ENCODE assay signal across 8 cellular contexts in genomic region chr14:64723691-64724577, GRCh38. TPM values are rescaled to one million over a fixed set of nuclear protein-coding genes. Genes with fewer than 3 reads are reported as not detected.
DNase-seq lines count a peak whose midpoint lies in the region; TF ChIP-seq lines count a peak whose summit lies in the region.

No MANE protein-coding gene starts in this region.

- no peak overlapping the region for H3K14ac ChIP-seq in neuronal stem cell (ENCODE audit: low read length)

- no peak overlapping the region for H3K4me2 ChIP-seq in neuronal stem cell (ENCODE audit: insufficient read depth, low read length, poor library complexity, severe bottlenecking)

- peak overlapping the region; percentile 52 to 84 (median 78) for H3K4me3 Mint-ChIP-seq in CD4-positive, alpha-beta memory T cell

- CTCF ChIA-PET in CD4-positive, alpha-beta memory T cell (lab: Charles Lee; ENCODE audit: partially characterized antibody) = interaction anchor here (1.1 to 8.4 kb wide), 8 partner anchors 17 to 168 kb away, joined by 3 to 67 read pairs (median 5); partner anchors contain the start of gene PLEKHG3

- no peak for TF ChIP-seq CTCF in Peyer's patch (IDR thresholded peaks at IDR 0.05)

- no peak overlapping the region for H2BK120ac ChIP-seq in neuronal stem cell (ENCODE audit: low read depth, low read length)

- peaks cover 20 to 25% of the 10 kb centered on the region in 2 donors for H3K36me3 Mint-ChIP-seq in CD4-positive, alpha-beta memory T cell

- H3K27me3 Mint-ChIP-seq in CD4-positive, alpha-beta memory T cell = no peaks in the 10 kb centered on the region

- intact Hi-C loops in CD4-positive, alpha-beta memory T cell (cut with micrococcal nuclease) = loop anchor here (1.0 to 5.0 kb wide), 3 partner anchors 16 to 52 kb away; no protein-coding TSS in a partner anchor

- peak overlapping the region; percentile 11 for H3K18ac ChIP-seq in neuronal stem cell (ENCODE audit: low read length)

- no peak overlapping the region for H2AFZ ChIP-seq in neuronal stem cell (ENCODE audit: low read length)

- H3K4me3 ChIP-seq in CD4-positive, alpha-beta memory T cell (ENCODE audit: low read length in 2 of 2) = peak overlapping the region in 1 of 2 donors; percentile 20
- H3K4me3 ChIP-seq in Peyer's patch (no peak overlapping the region), neuronal stem cell (ENCODE audit: low read length in 2 of 2) (no peak overlapping the region)

- H2BK15ac ChIP-seq in neuronal stem cell (ENCODE audit: low read length) = no peak overlapping the region

- H3K9ac ChIP-seq in neuronal stem cell (ENCODE audit: low read depth, low read length, poor library complexity) = no peak overlapping the region

- no peak overlapping the region for H4K8ac ChIP-seq in neuronal stem cell (ENCODE audit: low read depth, low read length)

- peak in 1 of 2 donors; percentile 11 for TF ChIP-seq POLR2A in Peyer's patch (IDR thresholded peaks at IDR 0.05)

- no peak overlapping the region for H3K4ac ChIP-seq in neuronal stem cell (ENCODE audit: low read length)

- no peak overlapping the region for H2AK5ac ChIP-seq in neuronal stem cell (ENCODE audit: low read depth, low read length)

- H3K4me1 ChIP-seq in CD4-positive, alpha-beta memory T cell (ENCODE audit: insufficient read depth, low read length) = peaks cover 100% of the 10 kb centered on the region
- H3K4me1 ChIP-seq in Peyer's patch = peaks cover 0 to 75% (median 16%) of the 10 kb centered on the region in 4 donors
- H3K4me1 ChIP-seq in neuronal stem cell (ENCODE audit: control insufficient read depth in 2 of 2, insufficient read depth in 1 of 2, low read depth in 1 of 2, low read length in 2 of 2) = peaks cover 5 to 56% of the 10 kb centered on the region in 2 donors

- peaks cover 25% of the 10 kb centered on the region for H3K79me1 ChIP-seq in neuronal stem cell (ENCODE audit: low read depth, low read length)

- peak; percentile 40 to 83 (median 41) for DNase-seq in CD4-positive, alpha-beta memory T cell
- DNase-seq in Peyer's patch = peak in 2 of 3 donors; percentile 48 to 65
- DNase-seq in epithelial cell of prostate (ENCODE audit: low read depth, low spot score) = peak; percentile 66
- no peak for DNase-seq in neuronal stem cell (ENCODE audit: low spot score)
- no peak for DNase-seq in NCI-H2081 treated with DMSO at 0.1 percent for 48 hours (lab: John Stamatoyannopoulos, UW)
- no peak for DNase-seq in NCI-H2196 treated with DMSO at 0.1 percent for 48 hours (lab: John Stamatoyannopoulos, UW; ENCODE audit: unreplicated experiment)
- DNase-seq in stimulated activated CD4-positive, alpha-beta T cell treated with anti-CD3 and anti-CD28 coated beads, Interleukin-4, amount 100 ng/mL, for 4 hours = no peak
- DNase-seq in ureter (ENCODE audit: low spot score) = no peak

- POLR2A ChIA-PET in CD4-positive, alpha-beta memory T cell (lab: Charles Lee; ENCODE audit: partially characterized antibody) = interaction anchor here (0.9 to 15.7 kb wide), 12 partner anchors 7 to 50 kb away, joined by 3 to 469 read pairs (median 16); partner anchors contain the start of gene PLEKHG3

- no peak overlapping the region for H2BK12ac ChIP-seq in neuronal stem cell (ENCODE audit: low read length)

- H3K36me3 ChIP-seq in CD4-positive, alpha-beta memory T cell (ENCODE audit: insufficient read depth, low read length) = peaks cover 10% of the 10 kb centered on the region
- H3K36me3 ChIP-seq in Peyer's patch (peaks cover 0 to 13% (median 0%) of the 10 kb centered on the region in 3 donors), neuronal stem cell (replicated peaks in 1 of 2; ENCODE audit: control insufficient read depth in 2 of 2, insufficient read depth in 2 of 2, low read length in 2 of 2) (peaks cover 16 to 22% of the 10 kb centered on the region in 2 donors)

- no peak overlapping the region for H3K23ac ChIP-seq in neuronal stem cell (ENCODE audit: low read depth, low read length, poor library complexity)

- no CpG with 5 or more reads among the region's 15 CpGs for WGBS in neuronal stem cell (ENCODE audit: extremely low coverage in 2 of 2, insufficient read length in 2 of 2, insufficient replicate concordance in 1 of 2), 2 donors

- H3K9me3 ChIP-seq in CD4-positive, alpha-beta memory T cell (ENCODE audit: control insufficient read depth in 1 of 2, low read length in 2 of 2) = no peaks in the 10 kb centered on the region
- H3K9me3 ChIP-seq in Peyer's patch = no peaks in the 10 kb centered on the region
- H3K9me3 ChIP-seq in neuronal stem cell (replicated peaks in 1 of 2; ENCODE audit: control insufficient read depth in 2 of 2, insufficient read depth in 1 of 2, low read depth in 1 of 2, low read length in 2 of 2) = peaks cover 0 to 3% of the 10 kb centered on the region in 2 donors

- H2BK5ac ChIP-seq in neuronal stem cell (ENCODE audit: low read length) = no peak overlapping the region

- no peaks in the 10 kb centered on the region for H3K9me3 Mint-ChIP-seq in CD4-positive, alpha-beta memory T cell

- peaks cover 77 to 100% (median 89%) of the 10 kb centered on the region in 4 donors for H3K4me1 Mint-ChIP-seq in CD4-positive, alpha-beta memory T cell

- peak overlapping the region; percentile 87 to 97 (median 95) for H3K27ac Mint-ChIP-seq in CD4-positive, alpha-beta memory T cell

- peak overlapping the region; percentile 55 for H3K27ac ChIP-seq in CD4-positive, alpha-beta memory T cell (ENCODE audit: low read depth, low read length)
- H3K27ac ChIP-seq in Peyer's patch (peak overlapping the region in 3 of 4 donors; percentile 14 to 82 (median 22)), epithelial cell of prostate (peak overlapping the region; percentile 94), neuronal stem cell (replicated peaks; ENCODE audit: low read length) (peak overlapping the region; percentile 82)

- H3K27me3 ChIP-seq in CD4-positive, alpha-beta memory T cell (ENCODE audit: insufficient read depth, low read length) = no peaks in the 10 kb centered on the region
- H3K27me3 ChIP-seq in Peyer's patch (no peaks in the 10 kb centered on the region), neuronal stem cell (ENCODE audit: control insufficient read depth in 3 of 3, insufficient read depth in 3 of 3, low read depth in 1 of 3, low read length in 3 of 3) (no peaks in the 10 kb centered on the region)

- no peak overlapping the region for H4K91ac ChIP-seq in neuronal stem cell (ENCODE audit: low read depth, low read length, poor library complexity)

RNA-seq across cellular contexts. Expression of gene PLEKHG3, which starts 19.7 kb away (rescaled TPM):
- 10 to 100 TPM; 53.3 to 56.5 TPM for total RNA-seq in CD4-positive, alpha-beta memory T cell
- 10 to 100 TPM; 10.8 to 62.6 TPM for polyA plus RNA-seq in CD4-positive, alpha-beta memory T cell
- 10 to 100 TPM; 18.2 to 45.5 (median 31.5) TPM for total RNA-seq in Peyer's patch
- 66.9 TPM for polyA plus RNA-seq in neuronal stem cell (2013, experiment 1 of 2)
- 64.7 TPM for polyA plus RNA-seq in neuronal stem cell (2013, experiment 2 of 2)
- total RNA-seq in ureter = 111 TPM

Comparison
In these comparisons a context has a peak if more than half of its experiments do, and no peak if none do; other contexts are left out.
1. DNase-seq: peak in CD4-positive, alpha-beta memory T cell (5 of 5), Peyer's patch (2 of 3) and epithelial cell of prostate (single experiment); none in neuronal stem cell (single experiment), NCI-H2081 treated with DMSO at 0.1 percent for 48 hours (single experiment), NCI-H2196 treated with DMSO at 0.1 percent for 48 hours (single experiment), stimulated activated CD4-positive, alpha-beta T cell treated with anti-CD3 and anti-CD28 coated beads, Interleukin-4, amount 100 ng/mL, for 4 hours (0 of 2) and ureter (single experiment).
2. H3K27ac ChIP-seq: peak in every context shown above with its lines; median percentile 94 in epithelial cell of prostate; 82 in neuronal stem cell; 55 in CD4-positive, alpha-beta memory T cell; 22 in Peyer's patch.